17 cellular contexts compared by ENCODE assay signal in the genomic region with DNA sequence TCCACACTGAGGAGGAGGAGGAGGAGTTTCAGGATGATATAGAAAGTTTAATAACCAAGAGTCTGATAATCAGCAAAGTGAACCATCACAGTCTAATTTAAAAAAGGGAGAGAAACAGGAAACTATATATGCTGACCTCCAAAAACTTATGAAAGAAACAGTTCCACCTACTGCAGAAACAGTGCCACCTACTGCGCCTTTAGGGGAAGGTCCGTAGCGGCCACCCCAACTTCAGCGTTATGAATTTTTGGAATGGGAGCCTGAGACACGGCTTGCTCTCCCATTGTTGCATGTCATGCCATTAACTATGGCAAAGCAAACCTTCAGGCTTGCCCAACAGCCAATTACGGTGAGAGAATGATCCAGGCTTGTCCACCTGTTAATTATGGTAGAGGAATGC.
DNase-seq lines count a peak whose midpoint lies in the region; ATAC-seq and TF ChIP-seq lines count a peak whose summit lies in the region.
"Had no signal": no experiment of that assay in that cellular context is flagged by ENCODE, and none has a peak within 500 bp of the region (broad histone marks: within the 10 kb centered on the region; RNA-seq: fewer than 3 reads in every experiment).

No MANE protein-coding gene starts in this region.

- H4K20me1 ChIP-seq in MM.1S (ENCODE audit: insufficient read depth, low read length) (no peaks in the 10 kb centered on the region), neural progenitor cell (ENCODE audit: low read depth) (no peaks in the 10 kb centered on the region)

- H3K36me3 Mint-ChIP-seq in neural progenitor cell: no peaks in the 10 kb centered on the region
- H3K36me3 Mint-ChIP-seq: CD14-positive monocyte had no signal

- DNase-seq in GM13977 (ENCODE audit: low spot score) (no peak), MM.1S (peak; percentile 16), neural progenitor cell (ENCODE audit: low spot score) (no peak), HPDE6-E6E7 (ENCODE audit: extremely low spot score) (no peak), GM20000 (ENCODE audit: low spot score) (no peak)
- DNase-seq: activated CD4-positive, alpha-beta T cell treated with anti-CD3 and anti-CD28 coated beads, Interleukin-2, amount 10 ng/mL, durations not matched to agents 24 days and 14 days; heart right ventricle; left colon; NCI-H1105 treated with DMSO at 0.1 percent for 48 hours; NCI-H510A; stimulated activated CD4-positive, alpha-beta T cell treated with anti-CD3 and anti-CD28 coated beads, Interleukin-2, amount 100 ng/mL, for 48 hours; upper lobe of right lung had no signal

- H3K4me1 ChIP-seq in MM.1S (ENCODE audit: low read length) (no peaks in the 10 kb centered on the region), neural progenitor cell (no peaks in the 10 kb centered on the region)
- H3K4me1 ChIP-seq: heart right ventricle, right atrium auricular region, upper lobe of right lung had no signal

- H3K4me3 ChIP-seq in MM.1S (ENCODE audit: low read length) (no peak overlapping the region), neural progenitor cell (no peak overlapping the region)
- H3K4me3 ChIP-seq: heart right ventricle, right atrium auricular region, upper lobe of right lung had no signal

- in situ Hi-C loops in GM13977 (cut with MboI; ENCODE audit: low pct_unique_long_range_greater_than_20kb, low sequenced_read_pairs, unreplicated experiment): no loop called here

- H3K9ac ChIP-seq in MM.1S (ENCODE audit: low read length) (no peak overlapping the region), neural progenitor cell (no peak overlapping the region)

- H3K27ac Mint-ChIP-seq in neural progenitor cell: no peak overlapping the region
- H3K27ac Mint-ChIP-seq: activated CD4-positive, alpha-beta T cell treated with anti-CD3 and anti-CD28 coated beads, Interleukin-2, amount 10 ng/mL, durations not matched to agents 24 days and 14 days; CD14-positive monocyte; T-helper 2 cell treated with Interferon-gamma antibody and Interleukin-4, amounts not matched to agents 5 μg/mL and 100 μg/mL, for 36 hours had no signal

- no peaks in the 10 kb centered on the region for H3K9me3 Mint-ChIP-seq in neural progenitor cell

- no peaks in the 10 kb centered on the region for H3K9me2 ChIP-seq in MM.1S (replicated peaks; ENCODE audit: insufficient read depth, low read length)

- H3K9me3 ChIP-seq in MM.1S (replicated peaks; ENCODE audit: insufficient read depth, low read length) (no peaks in the 10 kb centered on the region), neural progenitor cell (ENCODE audit: low read depth) (no peaks in the 10 kb centered on the region)
- H3K9me3 ChIP-seq: right atrium auricular region, upper lobe of right lung had no signal

- no peaks in the 10 kb centered on the region for H3K27me3 Mint-ChIP-seq in neural progenitor cell (ENCODE audit: insufficient read depth, low read depth)
- H3K27me3 Mint-ChIP-seq: activated CD4-positive, alpha-beta T cell treated with anti-CD3 and anti-CD28 coated beads, Interleukin-2, amount 10 ng/mL, durations not matched to agents 24 days and 14 days had no signal

- TF ChIP-seq CTCF in GM13977 (IDR thresholded peaks at IDR 0.05; ENCODE audit: extremely low read depth, insufficient read depth, missing control alignments) (peak; percentile 36), MM.1S (IDR thresholded peaks at IDR 0.05; ENCODE audit: low read length) (peak; percentile 58), VCaP (conservative IDR thresholded peaks at IDR 0.05) (peak; percentile 12; the same call in 1 of the 2 replicates), neural progenitor cell (IDR thresholded peaks at IDR 0.05) (peak; percentile 68), GM20000 (IDR thresholded peaks at IDR 0.05; ENCODE audit: extremely low read depth, missing control alignments) (no peak)

- H3K36me3 ChIP-seq in MM.1S (replicated peaks; ENCODE audit: insufficient read depth, low read length) (no peaks in the 10 kb centered on the region), neural progenitor cell (no peaks in the 10 kb centered on the region)
- H3K36me3 ChIP-seq: heart right ventricle, right atrium auricular region, upper lobe of right lung had no signal

- H2AFZ ChIP-seq in MM.1S (ENCODE audit: low read length) (no peak overlapping the region), neural progenitor cell (replicated peaks) (peak overlapping the region; percentile 85)

- peaks cover 7% of the 10 kb centered on the region for H3K4me1 Mint-ChIP-seq in neural progenitor cell
- H3K4me1 Mint-ChIP-seq: activated CD4-positive, alpha-beta T cell treated with anti-CD3 and anti-CD28 coated beads, Interleukin-2, amount 10 ng/mL, durations not matched to agents 24 days and 14 days; CD14-positive monocyte had no signal

- no peak overlapping the region for H3K4me3 Mint-ChIP-seq in neural progenitor cell
- H3K4me3 Mint-ChIP-seq: activated CD4-positive, alpha-beta T cell treated with anti-CD3 and anti-CD28 coated beads, Interleukin-2, amount 10 ng/mL, durations not matched to agents 24 days and 14 days; CD14-positive monocyte; T-helper 2 cell treated with Interferon-gamma antibody and Interleukin-4, amounts not matched to agents 5 μg/mL and 100 μg/mL, for 36 hours had no signal

- ATAC-seq in GM18868 (IDR thresholded peaks at IDR 0.05; ENCODE audit: unreplicated experiment): no peak
- ATAC-seq: heart right ventricle, left colon, upper lobe of right lung had no signal

- H3K27me3 ChIP-seq in MM.1S (replicated peaks; ENCODE audit: insufficient read depth, low read length): no peaks in the 10 kb centered on the region
- no peaks in the 10 kb centered on the region for H3K27me3 ChIP-seq in neural progenitor cell
- H3K27me3 ChIP-seq: heart right ventricle, right atrium auricular region, upper lobe of right lung had no signal

- no peak overlapping the region for H3K4me2 ChIP-seq in MM.1S (ENCODE audit: low read depth, low read length)
- no peak overlapping the region for H3K4me2 ChIP-seq in neural progenitor cell

- H3F3A ChIP-seq in MM.1S (ENCODE audit: insufficient read depth, low read length) (no peaks in the 10 kb centered on the region), neural progenitor cell (ENCODE audit: low read depth) (no peaks in the 10 kb centered on the region)

- H3K79me2 ChIP-seq in MM.1S (ENCODE audit: low read length): no peaks in the 10 kb centered on the region
- H3K79me2 ChIP-seq in neural progenitor cell (ENCODE audit: low read depth): no peaks in the 10 kb centered on the region

- H3K27ac ChIP-seq in MM.1S (ENCODE audit: low read length): no peak overlapping the region
- H3K27ac ChIP-seq in VCaP: no peak overlapping the region
- no peak overlapping the region for H3K27ac ChIP-seq in neural progenitor cell
- H3K27ac ChIP-seq: heart right ventricle, right atrium auricular region, upper lobe of right lung had no signal
